ENCODE assay signal across 8 cellular contexts in genomic region chr6:13711726-13712484, GRCh38. TPM values are rescaled to one million over a fixed set of nuclear protein-coding genes. Genes with fewer than 3 reads are reported as not detected.
DNase-seq lines count a peak whose midpoint lies in the region; ATAC-seq and TF ChIP-seq lines count a peak whose summit lies in the region.

TSS of gene RANBP9 (minus strand) at chr6:13711835. CDS start at chr6:13711505, 330 bp downstream.

- H3K27me3 Mint-ChIP-seq in type B pancreatic cell: no peaks in the 10 kb centered on the region

- no peaks in the 10 kb centered on the region for H3K36me3 ChIP-seq in adipocyte (ENCODE audit: control insufficient read depth, insufficient read depth, low read length, severe bottlenecking)

- intact Hi-C loops in cardiac septum (cut with DNase I) (loop anchor here (2.0 to 5.0 kb wide), 3 partner anchors 50 to 100 kb away; partner anchors contain the start of genes MCUR1 and NOL7), posterior cingulate gyrus (cut with DNase I) (loop anchor here (1.0 to 5.0 kb wide), 3 partner anchors 97 to 225 kb away; partner anchors contain the start of genes GFOD1, NOL7 and SIRT5)

- DNase-seq in NCI-H128 (lab: John Stamatoyannopoulos, UW; ENCODE audit: unreplicated experiment) (peak; percentile 85), T follicular helper cell (ENCODE audit: low read depth) (peak; percentile 78), adipocyte (ENCODE audit: low read depth) (peak; percentile 97), cardiac septum (ENCODE audit: low spot score) (peak; percentile 92), posterior cingulate gyrus (peak; percentile 70 to 97 (median 84)), type B pancreatic cell (ENCODE audit: extremely low spot score, unreplicated experiment) (peak; percentile 89)

- H3K4me1 ChIP-seq in adipocyte (ENCODE audit: control insufficient read depth, insufficient read depth, low read length): peaks cover 23% of the 10 kb centered on the region

- ATAC-seq in HG02678 (IDR thresholded peaks at IDR 0.05; ENCODE audit: unreplicated experiment): peak; percentile 80

- peaks cover 26% of the 10 kb centered on the region for H3K4me1 Mint-ChIP-seq in type B pancreatic cell (ENCODE audit: unreplicated experiment)

- peaks cover 5% of the 10 kb centered on the region for H3K9me3 Mint-ChIP-seq in type B pancreatic cell

- TF ChIP-seq CTCF in GM12875 (IDR thresholded peaks at IDR 0.05; ENCODE audit: borderline replicate concordance, insufficient read depth, low read depth, low read length): no peak
- no peak for TF ChIP-seq CTCF in type B pancreatic cell (conservative IDR thresholded peaks at IDR 0.05)

- H3K27me3 ChIP-seq in adipocyte (replicated peaks; ENCODE audit: control insufficient read depth, insufficient read depth, low read length): no peaks in the 10 kb centered on the region

- H3K4me3 ChIP-seq in GM12875 (ENCODE audit: low read depth, low read length) (peak within 1 kb of the TSS; percentile 73), adipocyte (ENCODE audit: low read length) (peak within 1 kb of the TSS; percentile 94)

- H3K9ac ChIP-seq in adipocyte (ENCODE audit: low read length): peak within 1 kb of the TSS; percentile 96

- peak within 1 kb of the TSS; percentile 100 for H3K4me3 Mint-ChIP-seq in type B pancreatic cell

- peaks cover 12% of the 10 kb centered on the region for H3K36me3 Mint-ChIP-seq in type B pancreatic cell

- H3K9me3 ChIP-seq in adipocyte (ENCODE audit: control insufficient read depth, low read length): no peaks in the 10 kb centered on the region

- peak within 1 kb of the TSS; percentile 98 for H3K27ac Mint-ChIP-seq in type B pancreatic cell

RNA-seq across cellular contexts. Expression of gene RANBP9, which starts in this region (rescaled TPM):
- total RNA-seq in cardiac septum (40.2 TPM), type B pancreatic cell (ENCODE audit: low replicate concordance) (40.4 and 43.4 TPM in 2 replicates)

Comparison
In these comparisons a context has a peak if more than half of its experiments do, and no peak if none do; other contexts are left out.
1. Peak in every context shown above with its lines: DNase-seq, ATAC-seq and H3K4me3 ChIP-seq.